In genomic region chr21:44344541-44345183, GRCh38 we compare ENCODE assay signal across 2 cellular contexts.
TF ChIP-seq lines count a peak whose summit lies in the region.

No MANE protein-coding gene starts in this region.

TF ChIP-seq in HEK293, 187 proteins besides CTCF, POLR2A, EP300 and RAD21:
- TF ChIP-seq ZIC2 (tag by site-specific recombination; IDR thresholded peaks at IDR 0.05) (0 out of 2 replicates have a peak, but pooled peaks have one; percentile 8), ZNF626 (tag by site-specific recombination; IDR thresholded peaks at IDR 0.05) (no peak)

TF ChIP-seq in HepG2, 621 proteins besides CTCF, POLR2A, EP300 and RAD21:
- TF ChIP-seq ZBTB44 (CRISPR knock-in tag; IDR thresholded peaks at IDR 0.05) (no peak), ZBTB33 (CRISPR knock-in tag; IDR thresholded peaks at IDR 0.05) (no peak), ZNF574 (CRISPR knock-in tag; IDR thresholded peaks at IDR 0.05) (no peak), HNF4A (CRISPR knock-in tag; IDR thresholded peaks at IDR 0.05) (no peak), KLF9 (CRISPR knock-in tag; IDR thresholded peaks at IDR 0.05; ENCODE audit: low read depth) (no peak), LRRFIP1 (CRISPR knock-in tag; conservative IDR thresholded peaks at IDR 0.05) (no peak), SALL1 (CRISPR knock-in tag; IDR thresholded peaks at IDR 0.05) (no peak)
- TF ChIP-seq, protein P1, sequence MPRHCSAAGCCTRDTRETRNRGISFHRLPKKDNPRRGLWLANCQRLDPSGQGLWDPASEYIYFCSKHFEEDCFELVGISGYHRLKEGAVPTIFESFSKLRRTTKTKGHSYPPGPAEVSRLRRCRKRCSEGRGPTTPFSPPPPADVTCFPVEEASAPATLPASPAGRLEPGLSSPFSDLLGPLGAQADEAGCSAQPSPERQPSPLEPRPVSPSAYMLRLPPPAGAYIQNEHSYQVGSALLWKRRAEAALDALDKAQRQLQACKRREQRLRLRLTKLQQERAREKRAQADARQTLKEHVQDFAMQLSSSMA (CRISPR knock-in tag; IDR thresholded peaks at IDR 0.05), result no peak
TF ChIP-seq in HepG2: peak in this region for 0.
